In the genomic region with DNA sequence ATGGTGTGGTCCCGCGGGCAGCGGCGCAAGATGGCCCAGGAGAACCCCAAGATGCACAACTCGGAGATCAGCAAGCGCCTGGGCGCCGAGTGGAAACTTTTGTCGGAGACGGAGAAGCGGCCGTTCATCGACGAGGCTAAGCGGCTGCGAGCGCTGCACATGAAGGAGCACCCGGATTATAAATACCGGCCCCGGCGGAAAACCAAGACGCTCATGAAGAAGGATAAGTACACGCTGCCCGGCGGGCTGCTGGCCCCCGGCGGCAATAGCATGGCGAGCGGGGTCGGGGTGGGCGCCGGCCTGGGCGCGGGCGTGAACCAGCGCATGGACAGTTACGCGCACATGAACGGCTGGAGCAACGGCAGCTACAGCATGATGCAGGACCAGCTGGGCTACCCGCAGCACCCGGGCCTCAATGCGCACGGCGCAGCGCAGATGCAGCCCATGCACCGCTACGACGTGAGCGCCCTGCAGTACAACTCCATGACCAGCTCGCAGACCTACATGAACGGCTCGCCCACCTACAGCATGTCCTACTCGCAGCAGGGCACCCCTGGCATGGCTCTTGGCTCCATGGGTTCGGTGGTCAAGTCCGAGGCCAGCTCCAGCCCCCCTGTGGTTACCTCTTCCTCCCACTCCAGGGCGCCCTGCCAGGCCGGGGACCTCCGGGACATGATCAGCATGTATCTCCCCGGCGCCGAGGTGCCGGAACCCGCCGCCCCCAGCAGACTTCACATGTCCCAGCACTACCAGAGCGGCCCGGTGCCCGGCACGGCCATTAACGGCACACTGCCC, we compare ENCODE assay signal across 7 cellular contexts. TPM values are rescaled to one million over a fixed set of nuclear protein-coding genes. Genes with fewer than 3 reads are reported as not detected.
A peak's percentile ranks its signal among the peaks of the same experiment; 100 is the strongest.
DNase-seq lines count a peak whose midpoint lies in the region; ATAC-seq and TF ChIP-seq lines count a peak whose summit lies in the region.

No MANE protein-coding gene starts in this region.

- H3K27me3 ChIP-seq in SJSA1 (replicated peaks): no peaks in the 10 kb centered on the region
- H3K27me3 ChIP-seq in right atrium auricular region: peaks cover 50 to 66% of the 10 kb centered on the region in 2 donors

- H3K36me3 Mint-ChIP-seq in stimulated activated memory B cell treated with anti-CD40 and anti-IgM and Interleukin-4, amounts not matched to agents 10 μg/mL and 1 μg/mL and 100 μg/mL, for 72 hours: no peaks in the 10 kb centered on the region

- peaks cover 4% of the 10 kb centered on the region for H3K9me3 Mint-ChIP-seq in stimulated activated memory B cell treated with anti-CD40 and anti-IgM and Interleukin-4, amounts not matched to agents 10 μg/mL and 1 μg/mL and 100 μg/mL, for 72 hours

- H3K27ac ChIP-seq in SJSA1: peak overlapping the region; percentile 68
- H3K27ac ChIP-seq in right atrium auricular region: no peak overlapping the region

- peaks cover 25% of the 10 kb centered on the region for H3K4me1 ChIP-seq in SJSA1 (replicated peaks)
- H3K4me1 ChIP-seq in right atrium auricular region: peaks cover 0 to 35% of the 10 kb centered on the region in 2 donors

- no peak overlapping the region for H3K4me3 Mint-ChIP-seq in stimulated activated memory B cell treated with anti-CD40 and anti-IgM and Interleukin-4, amounts not matched to agents 10 μg/mL and 1 μg/mL and 100 μg/mL, for 72 hours

- peaks cover 14% of the 10 kb centered on the region for H3K4me1 Mint-ChIP-seq in stimulated activated memory B cell treated with anti-CD40 and anti-IgM and Interleukin-4, amounts not matched to agents 10 μg/mL and 1 μg/mL and 100 μg/mL, for 72 hours

- no peak for TF ChIP-seq CTCF in right atrium auricular region (IDR thresholded peaks at IDR 0.05)

- H3K4me3 ChIP-seq in SJSA1: peak overlapping the region; percentile 77
- H3K4me3 ChIP-seq in right atrium auricular region: peak overlapping the region; percentile 2 to 36

- H3K27ac Mint-ChIP-seq in stimulated activated memory B cell treated with anti-CD40 and anti-IgM and Interleukin-4, amounts not matched to agents 10 μg/mL and 1 μg/mL and 100 μg/mL, for 72 hours: peak overlapping the region; percentile 35

- no peak for ATAC-seq in stimulated activated memory B cell treated with anti-CD40 and anti-IgM and Interleukin-4, amounts not matched to agents 10 μg/mL and 1 μg/mL and 100 μg/mL, for 72 hours

- DNase-seq in M059J (ENCODE audit: low read depth) (peak; percentile 46), SJSA1 (ENCODE audit: low read depth in 1 of 2, low spot score in 2 of 2) (peak in 1 of 2 experiments; percentile 68), right atrium auricular region (ENCODE audit: low spot score) (no peak), germinal center (ENCODE audit: low spot score) (no peak), DMS79 treated with DMSO at 0.1 percent for 48 hours (lab: John Stamatoyannopoulos, UW) (no peak)
- no peak for DNase-seq in effector CD8-positive, alpha-beta T cell (lab: John Stamatoyannopoulos, UW)

- H3K9me3 ChIP-seq in SJSA1 (replicated peaks) (no peaks in the 10 kb centered on the region), right atrium auricular region (no peaks in the 10 kb centered on the region)

- peaks cover 6% of the 10 kb centered on the region for H3K27me3 Mint-ChIP-seq in stimulated activated memory B cell treated with anti-CD40 and anti-IgM and Interleukin-4, amounts not matched to agents 10 μg/mL and 1 μg/mL and 100 μg/mL, for 72 hours

- H3K36me3 ChIP-seq in SJSA1 (peaks cover 9% of the 10 kb centered on the region; the same call in 1 of the 2 replicates), right atrium auricular region (no peaks in the 10 kb centered on the region)

RNA-seq across cellular contexts. Expression of gene SOX2, which starts 1.0 kb away (rescaled TPM):
- 1.6 and 2.0 TPM in 2 replicates for total RNA-seq in M059J (2014; rRNA removed; shearing (Covaris generic))
- 25.6 and 26.8 TPM in 2 replicates for total RNA-seq in SJSA1 (2014; rRNA removed; shearing (Covaris generic))
- under 1 TPM; 0.51 to 0.67 TPM for total RNA-seq in right atrium auricular region
